ENCODE assay signal across 1 cellular context in the genomic region with DNA sequence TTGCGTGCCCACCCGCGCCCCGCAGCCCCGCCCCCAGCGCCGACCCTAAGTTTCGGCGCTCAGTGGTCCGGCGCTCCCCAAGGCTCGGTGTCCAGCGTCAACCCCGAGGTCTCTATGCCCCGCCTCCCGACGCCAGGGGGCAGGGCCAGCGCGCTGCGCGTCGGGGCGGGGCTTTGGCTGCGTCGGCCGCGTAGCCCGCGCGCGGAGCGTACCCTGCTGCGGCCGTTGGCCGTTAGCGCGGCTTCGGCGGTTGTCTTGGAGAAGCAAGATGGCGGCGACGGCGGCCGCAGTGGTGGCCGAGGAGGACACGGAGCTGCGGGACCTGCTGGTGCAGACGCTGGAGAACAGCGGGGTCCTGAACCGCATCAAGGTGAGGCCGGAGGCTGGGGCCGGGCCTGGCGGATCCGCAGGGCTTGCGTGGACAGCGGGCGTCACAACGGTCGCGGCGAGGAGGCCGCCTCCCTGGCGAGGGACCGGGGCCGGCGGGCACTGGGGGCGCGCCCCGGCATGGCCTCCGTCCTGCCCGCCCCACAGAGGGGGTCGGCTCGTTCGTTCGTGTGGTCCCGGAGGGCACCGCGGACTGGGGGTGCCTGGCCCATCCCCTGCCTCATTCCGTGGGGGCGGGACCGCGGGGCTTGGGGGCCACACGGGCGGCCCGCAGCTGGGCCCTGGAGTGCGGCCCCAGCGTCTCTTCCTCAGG.
TF ChIP-seq lines count a peak whose summit lies in the region.

A gene with protein sequence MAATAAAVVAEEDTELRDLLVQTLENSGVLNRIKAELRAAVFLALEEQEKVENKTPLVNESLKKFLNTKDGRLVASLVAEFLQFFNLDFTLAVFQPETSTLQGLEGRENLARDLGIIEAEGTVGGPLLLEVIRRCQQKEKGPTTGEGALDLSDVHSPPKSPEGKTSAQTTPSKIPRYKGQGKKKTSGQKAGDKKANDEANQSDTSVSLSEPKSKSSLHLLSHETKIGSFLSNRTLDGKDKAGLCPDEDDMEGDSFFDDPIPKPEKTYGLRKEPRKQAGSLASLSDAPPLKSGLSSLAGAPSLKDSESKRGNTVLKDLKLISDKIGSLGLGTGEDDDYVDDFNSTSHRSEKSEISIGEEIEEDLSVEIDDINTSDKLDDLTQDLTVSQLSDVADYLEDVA (plus strand): TSS at position 253 of the 700 bp plus-strand sequence. CDS start 16 bp downstream, at position 269.

TF ChIP-seq in SK-N-SH, 30 proteins besides CTCF, POLR2A, EP300 and RAD21 (continued from another document):
- TF ChIP-seq, protein P1, sequence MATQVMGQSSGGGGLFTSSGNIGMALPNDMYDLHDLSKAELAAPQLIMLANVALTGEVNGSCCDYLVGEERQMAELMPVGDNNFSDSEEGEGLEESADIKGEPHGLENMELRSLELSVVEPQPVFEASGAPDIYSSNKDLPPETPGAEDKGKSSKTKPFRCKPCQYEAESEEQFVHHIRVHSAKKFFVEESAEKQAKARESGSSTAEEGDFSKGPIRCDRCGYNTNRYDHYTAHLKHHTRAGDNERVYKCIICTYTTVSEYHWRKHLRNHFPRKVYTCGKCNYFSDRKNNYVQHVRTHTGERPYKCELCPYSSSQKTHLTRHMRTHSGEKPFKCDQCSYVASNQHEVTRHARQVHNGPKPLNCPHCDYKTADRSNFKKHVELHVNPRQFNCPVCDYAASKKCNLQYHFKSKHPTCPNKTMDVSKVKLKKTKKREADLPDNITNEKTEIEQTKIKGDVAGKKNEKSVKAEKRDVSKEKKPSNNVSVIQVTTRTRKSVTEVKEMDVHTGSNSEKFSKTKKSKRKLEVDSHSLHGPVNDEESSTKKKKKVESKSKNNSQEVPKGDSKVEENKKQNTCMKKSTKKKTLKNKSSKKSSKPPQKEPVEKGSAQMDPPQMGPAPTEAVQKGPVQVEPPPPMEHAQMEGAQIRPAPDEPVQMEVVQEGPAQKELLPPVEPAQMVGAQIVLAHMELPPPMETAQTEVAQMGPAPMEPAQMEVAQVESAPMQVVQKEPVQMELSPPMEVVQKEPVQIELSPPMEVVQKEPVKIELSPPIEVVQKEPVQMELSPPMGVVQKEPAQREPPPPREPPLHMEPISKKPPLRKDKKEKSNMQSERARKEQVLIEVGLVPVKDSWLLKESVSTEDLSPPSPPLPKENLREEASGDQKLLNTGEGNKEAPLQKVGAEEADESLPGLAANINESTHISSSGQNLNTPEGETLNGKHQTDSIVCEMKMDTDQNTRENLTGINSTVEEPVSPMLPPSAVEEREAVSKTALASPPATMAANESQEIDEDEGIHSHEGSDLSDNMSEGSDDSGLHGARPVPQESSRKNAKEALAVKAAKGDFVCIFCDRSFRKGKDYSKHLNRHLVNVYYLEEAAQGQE (IDR thresholded peaks at IDR 0.05; ENCODE audit: low read depth, low read length), result peak; percentile 25; the same call in 1 of the 2 replicates
- TF ChIP-seq GATA2 (CRISPR knock-in tag; IDR thresholded peaks at IDR 0.05) (no peak), RCOR1 (IDR thresholded peaks at IDR 0.05; ENCODE audit: low read length) (no peak), SMC3 (IDR thresholded peaks at IDR 0.05; ENCODE audit: low read depth, low read length) (no peak), EZH2phosphoT487 (IDR thresholded peaks at IDR 0.05; ENCODE audit: borderline replicate concordance, low read depth) (no peak), GABPA (IDR thresholded peaks at IDR 0.05; ENCODE audit: low read depth) (no peak), SIN3A (IDR thresholded peaks at IDR 0.05; ENCODE audit: borderline replicate concordance, low read depth, low read length) (peak; percentile 12; the same call in 1 of the 2 replicates), RFX5 (IDR thresholded peaks at IDR 0.05; ENCODE audit: low read length) (no peak), YY1 (IDR thresholded peaks at IDR 0.05; ENCODE audit: low read depth) (peak; percentile 94), NFIC (IDR thresholded peaks at IDR 0.05; ENCODE audit: borderline replicate concordance) (no peak), RXRA (IDR thresholded peaks at IDR 0.05; ENCODE audit: borderline replicate concordance, low read depth) (no peak), MXI1 (IDR thresholded peaks at IDR 0.05; ENCODE audit: low read depth, low read length) (peak; percentile 54), MEF2A (IDR thresholded peaks at IDR 0.05; ENCODE audit: borderline replicate concordance, low read depth) (no peak), NRF1 (IDR thresholded peaks at IDR 0.05; ENCODE audit: low read depth, low read length) (peak; percentile 66), ELF1 (IDR thresholded peaks at IDR 0.05) (no peak), TAF1 (IDR thresholded peaks at IDR 0.05; ENCODE audit: borderline replicate concordance, low read depth, low read length) (peak; percentile 89), FOXJ3 (CRISPR knock-in tag; IDR thresholded peaks at IDR 0.05) (no peak), FOXM1 (IDR thresholded peaks at IDR 0.05; ENCODE audit: low read depth) (no peak), JUND (IDR thresholded peaks at IDR 0.05) (no peak), CHD2 (IDR thresholded peaks at IDR 0.05; ENCODE audit: low read length, partially characterized antibody) (no peak), POLR2AphosphoS5 (IDR thresholded peaks at IDR 0.05; ENCODE audit: low read depth, low read length) (peak; percentile 62; the same call in 1 of the 2 replicates)
- TF ChIP-seq, protein P2, sequence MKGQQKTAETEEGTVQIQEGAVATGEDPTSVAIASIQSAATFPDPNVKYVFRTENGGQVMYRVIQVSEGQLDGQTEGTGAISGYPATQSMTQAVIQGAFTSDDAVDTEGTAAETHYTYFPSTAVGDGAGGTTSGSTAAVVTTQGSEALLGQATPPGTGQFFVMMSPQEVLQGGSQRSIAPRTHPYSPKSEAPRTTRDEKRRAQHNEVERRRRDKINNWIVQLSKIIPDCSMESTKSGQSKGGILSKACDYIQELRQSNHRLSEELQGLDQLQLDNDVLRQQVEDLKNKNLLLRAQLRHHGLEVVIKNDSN (IDR thresholded peaks at IDR 0.05; ENCODE audit: borderline replicate concordance, low read depth), result 0 out of 2 replicates have a peak, but pooled peaks have one; percentile 9
- TF ChIP-seq, protein P3, sequence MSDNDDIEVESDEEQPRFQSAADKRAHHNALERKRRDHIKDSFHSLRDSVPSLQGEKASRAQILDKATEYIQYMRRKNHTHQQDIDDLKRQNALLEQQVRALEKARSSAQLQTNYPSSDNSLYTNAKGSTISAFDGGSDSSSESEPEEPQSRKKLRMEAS (IDR thresholded peaks at IDR 0.05; ENCODE audit: low read depth), result no peak
TF ChIP-seq in SK-N-SH: peak in this region for 8.
